Comparison of ENCODE assay signal across 28 cellular contexts in the genomic region with DNA sequence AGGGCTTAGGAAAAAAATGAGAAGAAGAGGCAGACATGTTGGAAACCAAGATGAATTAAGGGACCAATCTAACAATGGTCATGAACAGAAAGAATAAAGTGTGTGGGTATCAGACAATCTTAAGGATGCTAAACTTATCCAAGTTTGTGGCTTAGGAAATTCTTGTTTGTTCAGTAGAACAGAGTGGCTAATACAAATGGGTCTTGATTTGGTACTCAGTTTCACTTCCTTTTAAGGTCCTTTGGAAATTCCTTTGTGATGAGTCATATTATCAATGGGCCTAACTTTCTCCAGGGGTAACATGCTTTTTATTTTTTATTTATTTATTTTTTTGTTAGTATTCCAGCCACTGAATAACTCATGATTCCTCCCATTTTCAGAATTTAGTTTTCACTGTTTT.
DNase-seq lines count a peak whose midpoint lies in the region; TF ChIP-seq lines count a peak whose summit lies in the region.
"Had no signal": no experiment of that assay in that cellular context is flagged by ENCODE, and none has a peak within 500 bp of the region (broad histone marks: within the 10 kb centered on the region; RNA-seq: fewer than 3 reads in every experiment).

No MANE protein-coding gene starts in this region.

- DNase-seq in A673 (ENCODE audit: low spot score): peak; percentile 33
- peak; percentile 20 for DNase-seq in LHCN-M2 (ENCODE audit: low read depth)
- DNase-seq in astrocyte of the cerebellum (ENCODE audit: low read depth): peak; percentile 47
- peak; percentile 14 for DNase-seq in glomerular visceral epithelial cell (ENCODE audit: extremely low spot score)
- no peak for DNase-seq in activated naive CD4-positive, alpha-beta T cell (lab: John Stamatoyannopoulos, UW)
- no peak for DNase-seq in hepatocyte (ENCODE audit: low spot score)
- DNase-seq in osteocyte (ENCODE audit: extremely low spot score, unreplicated experiment): no peak
- DNase-seq in NCI-H446 treated with DMSO at 0.1 percent for 48 hours (lab: John Stamatoyannopoulos, UW): no peak
- DNase-seq: activated CD4-positive, alpha-beta T cell treated with anti-CD3 and anti-CD28 coated beads for 48 hours; activated naive CD4-positive, alpha-beta T cell treated with anti-CD3 and anti-CD28 coated beads, Interleukin-2, amount 10 ng/mL, durations not matched to agents 7 days and 5 days; activated T-cell treated with anti-CD3 and anti-CD28 coated beads, Interleukin-2, amount 50 U/mL, for 72 hours; anterior cingulate cortex; cerebellar nuclear complex; effector CD4-positive, alpha-beta T cell; erythroblast; glutamatergic neuron; KG1; left lung; NCI-H1048; NCI-H1930; NCI-H2227 treated with DMSO at 0.1 percent for 48 hours; posterior cingulate gyrus; substantia nigra; uterus had no signal

- in situ Hi-C loops in astrocyte of the cerebellum (cut with HindIII; ENCODE audit: low sequenced_read_pairs): no loop called here

- H3K4me3 Mint-ChIP-seq in osteocyte (ENCODE audit: unreplicated experiment): no peak overlapping the region
- H3K4me3 Mint-ChIP-seq: activated naive CD4-positive, alpha-beta T cell treated with anti-CD3 and anti-CD28 coated beads, Interleukin-2, amount 10 ng/mL, durations not matched to agents 7 days and 5 days; activated T-cell treated with anti-CD3 and anti-CD28 coated beads, Interleukin-2, amount 50 U/mL, for 72 hours; nephron had no signal

- peaks cover 8% of the 10 kb centered on the region for H3K9me3 Mint-ChIP-seq in osteocyte (ENCODE audit: unreplicated experiment)
- H3K9me3 Mint-ChIP-seq: nephron had no signal

- no peaks in the 10 kb centered on the region for H3K27me3 ChIP-seq in A673 (replicated peaks; ENCODE audit: insufficient read depth, low read depth, low read length, poor library complexity)
- H3K27me3 ChIP-seq in hepatocyte: no peaks in the 10 kb centered on the region
- H3K27me3 ChIP-seq: left lung, SJSA1, uterus had no signal

- H4K20me1 ChIP-seq in hepatocyte (ENCODE audit: insufficient read depth, poor library complexity, severe bottlenecking): no peaks in the 10 kb centered on the region

- TF ChIP-seq CTCF in A673 (conservative IDR thresholded peaks at IDR 0.05; ENCODE audit: low read depth, low read length) (no peak), astrocyte of the cerebellum (IDR thresholded peaks at IDR 0.05; ENCODE audit: low read depth, low read length, missing control alignments) (no peak), hepatocyte (IDR thresholded peaks at IDR 0.05; ENCODE audit: poor library complexity) (no peak), osteocyte (IDR thresholded peaks at IDR 0.05) (no peak)

- H3K79me2 ChIP-seq in hepatocyte: no peaks in the 10 kb centered on the region

- no peak overlapping the region for H3K27ac Mint-ChIP-seq in osteocyte (ENCODE audit: unreplicated experiment)
- H3K27ac Mint-ChIP-seq: activated naive CD4-positive, alpha-beta T cell treated with anti-CD3 and anti-CD28 coated beads, Interleukin-2, amount 10 ng/mL, durations not matched to agents 7 days and 5 days; activated T-cell treated with anti-CD3 and anti-CD28 coated beads, Interleukin-2, amount 50 U/mL, for 72 hours; nephron had no signal

- H3K9me3 ChIP-seq in A673 (ENCODE audit: low read depth, low read length, poor library complexity, severe bottlenecking): no peaks in the 10 kb centered on the region
- H3K9me3 ChIP-seq in hepatocyte (ENCODE audit: low read depth): no peaks in the 10 kb centered on the region
- H3K9me3 ChIP-seq: HAP-1, left lung, SJSA1, uterus had no signal

- H3K27ac ChIP-seq in A673 (ENCODE audit: low read depth, low read length, poor library complexity, severe bottlenecking) (no peak overlapping the region), hepatocyte (no peak overlapping the region)
- H3K27ac ChIP-seq: C4-2B, left lung, SJSA1, uterus had no signal

- H3K4me1 ChIP-seq in A673 (ENCODE audit: insufficient read depth, low read length, poor library complexity, severe bottlenecking): no peaks in the 10 kb centered on the region
- H3K4me1 ChIP-seq in hepatocyte (ENCODE audit: insufficient read depth): no peaks in the 10 kb centered on the region
- H3K4me1 ChIP-seq: HAP-1, left lung, SJSA1, uterus had no signal

- intact Hi-C loops in A673 (cut with micrococcal nuclease; ENCODE audit: unreplicated experiment): no loop called here

- H3K27me3 Mint-ChIP-seq in osteocyte (ENCODE audit: unreplicated experiment): no peaks in the 10 kb centered on the region
- H3K27me3 Mint-ChIP-seq: activated naive CD4-positive, alpha-beta T cell treated with anti-CD3 and anti-CD28 coated beads, Interleukin-2, amount 10 ng/mL, durations not matched to agents 7 days and 5 days had no signal

- H3K4me3 ChIP-seq in A673 (ENCODE audit: low read depth, low read length, poor library complexity, severe bottlenecking): no peak overlapping the region
- H3K4me3 ChIP-seq in astrocyte of the cerebellum (ENCODE audit: low read depth, low read length): no peak overlapping the region
- H3K4me3 ChIP-seq in hepatocyte: no peak overlapping the region
- H3K4me3 ChIP-seq: HAP-1, left lung, SJSA1, uterus had no signal

- peaks cover 2% of the 10 kb centered on the region for H3K36me3 Mint-ChIP-seq in osteocyte (ENCODE audit: unreplicated experiment)
- H3K36me3 Mint-ChIP-seq: activated naive CD4-positive, alpha-beta T cell treated with anti-CD3 and anti-CD28 coated beads, Interleukin-2, amount 10 ng/mL, durations not matched to agents 7 days and 5 days had no signal

- no TSS peak for BruUV-seq in A673 (replicated peaks; lab: Mats Ljungman, UMichigan)

- H3K36me3 ChIP-seq in A673 (ENCODE audit: insufficient read depth, low read length, poor library complexity, severe bottlenecking) (no peaks in the 10 kb centered on the region), hepatocyte (replicated peaks; ENCODE audit: insufficient read depth, low read depth) (no peaks in the 10 kb centered on the region)
- H3K36me3 ChIP-seq: HAP-1, left lung, SJSA1, uterus had no signal

- H3K4me2 ChIP-seq in hepatocyte: no peak overlapping the region

- H2AFZ ChIP-seq in hepatocyte: no peak overlapping the region

- no peaks in the 10 kb centered on the region for H3K9me2 ChIP-seq in hepatocyte (replicated peaks; ENCODE audit: insufficient read depth)

- peaks cover 16% of the 10 kb centered on the region for H3K4me1 Mint-ChIP-seq in osteocyte (ENCODE audit: unreplicated experiment)
- H3K4me1 Mint-ChIP-seq: activated naive CD4-positive, alpha-beta T cell treated with anti-CD3 and anti-CD28 coated beads, Interleukin-2, amount 10 ng/mL, durations not matched to agents 7 days and 5 days; nephron had no signal

- POLR2A ChIA-PET in A673 (lab: Charles Lee; ENCODE audit: low non-redundant PET): no interaction called here

- CTCF ChIA-PET in A673 (lab: Charles Lee): no interaction called here

Comparison
In these comparisons a context has a peak if more than half of its experiments do, and no peak if none do; other contexts are left out.
1. DNase-seq: peak in A673 (single experiment), LHCN-M2 (single experiment), astrocyte of the cerebellum (single experiment) and glomerular visceral epithelial cell (single experiment); none in activated naive CD4-positive, alpha-beta T cell (0 of 4), hepatocyte (single experiment), osteocyte (single experiment) and NCI-H446 treated with DMSO at 0.1 percent for 48 hours (single experiment).